1 cellular context compared by ENCODE assay signal in genomic region chr6:20584100-20584731, GRCh38.
TF ChIP-seq lines count a peak whose summit lies in the region.

No MANE protein-coding gene starts in this region.

TF ChIP-seq in GM23338, 12 proteins besides CTCF, POLR2A, EP300 and RAD21 (continued from another document):
- no peak for TF ChIP-seq ZNF462 (CRISPR knock-in tag; IDR thresholded peaks at IDR 0.05)
